Comparison of ENCODE assay signal across 8 cellular contexts in genomic region chr12:46473634-46474201, GRCh38.
A peak's percentile ranks its signal among the peaks of the same experiment; 100 is the strongest.
DNase-seq lines count a peak whose midpoint lies in the region; ATAC-seq and TF ChIP-seq lines count a peak whose summit lies in the region.

No MANE protein-coding gene starts in this region.

- peak overlapping the region; percentile 8 for H3K4me3 ChIP-seq in epithelial cell of proximal tubule (ENCODE audit: low read depth, low read length)
- no peak overlapping the region for H3K4me3 ChIP-seq in naive thymus-derived CD4-positive, alpha-beta T cell (ENCODE audit: low read length)

- CTCF ChIA-PET in naive thymus-derived CD4-positive, alpha-beta T cell (lab: Charles Lee) = no interaction called here

- no peaks in the 10 kb centered on the region for H3K36me3 ChIP-seq in naive thymus-derived CD4-positive, alpha-beta T cell (ENCODE audit: control insufficient read depth in 2 of 3, insufficient read depth in 3 of 3, low read length in 3 of 3)

- H3K9me3 ChIP-seq in naive thymus-derived CD4-positive, alpha-beta T cell (ENCODE audit: control insufficient read depth in 2 of 3, low read length in 3 of 3) = no peaks in the 10 kb centered on the region

- H3K36me3 Mint-ChIP-seq in naive thymus-derived CD4-positive, alpha-beta T cell = peaks cover 0 to 30% (median 8%) of the 10 kb centered on the region in 5 donors
- H3K36me3 Mint-ChIP-seq in glutamatergic neuron (ENCODE audit: unreplicated experiment) = no peaks in the 10 kb centered on the region

- peaks cover 15 to 50% (median 22%) of the 10 kb centered on the region in 7 donors for H3K4me1 Mint-ChIP-seq in naive thymus-derived CD4-positive, alpha-beta T cell
- H3K4me1 Mint-ChIP-seq in glutamatergic neuron (ENCODE audit: low read depth, unreplicated experiment) = peaks cover 3% of the 10 kb centered on the region

- peak; percentile 84 for ATAC-seq in GM21360 (IDR thresholded peaks at IDR 0.05; ENCODE audit: unreplicated experiment)
- ATAC-seq in naive thymus-derived CD4-positive, alpha-beta T cell = peak; percentile 76

- H3K9me3 Mint-ChIP-seq in naive thymus-derived CD4-positive, alpha-beta T cell = no peaks in the 10 kb centered on the region
- H3K9me3 Mint-ChIP-seq in glutamatergic neuron (ENCODE audit: unreplicated experiment) = no peaks in the 10 kb centered on the region

- POLR2A ChIA-PET in naive thymus-derived CD4-positive, alpha-beta T cell (lab: Charles Lee) = interaction anchor here (0.6 kb wide), 1 partner anchor 96 kb away, joined by 3 read pairs; no protein-coding TSS in a partner anchor

- H3K4me3 Mint-ChIP-seq in naive thymus-derived CD4-positive, alpha-beta T cell = peak overlapping the region in 6 of 10 donors; percentile 4 to 48 (median 25)
- no peak overlapping the region for H3K4me3 Mint-ChIP-seq in glutamatergic neuron (ENCODE audit: unreplicated experiment)

- H3K27ac ChIP-seq in naive thymus-derived CD4-positive, alpha-beta T cell (ENCODE audit: low read depth, low read length) = peak overlapping the region; percentile 11

- H3K27me3 Mint-ChIP-seq in naive thymus-derived CD4-positive, alpha-beta T cell = no peaks in the 10 kb centered on the region
- H3K27me3 Mint-ChIP-seq in glutamatergic neuron (ENCODE audit: unreplicated experiment) = no peaks in the 10 kb centered on the region

- peak overlapping the region in 3 of 9 donors; percentile 66 to 69 (median 68) for H3K27ac Mint-ChIP-seq in naive thymus-derived CD4-positive, alpha-beta T cell
- no peak overlapping the region for H3K27ac Mint-ChIP-seq in glutamatergic neuron (ENCODE audit: unreplicated experiment)

- H3K27me3 ChIP-seq in naive thymus-derived CD4-positive, alpha-beta T cell (ENCODE audit: control insufficient read depth in 2 of 2, insufficient read depth in 2 of 2, low read length in 2 of 2) = no peaks in the 10 kb centered on the region

- DNase-seq in EH (ENCODE audit: low read depth) (peak; percentile 98), HS-27A (ENCODE audit: low read depth) (peak; percentile 84), SKM-1 (lab: John Stamatoyannopoulos, UW; ENCODE audit: unreplicated experiment) (peak; percentile 39), epithelial cell of proximal tubule (ENCODE audit: low read depth) (peak; percentile 81), glutamatergic neuron (no peak), posterior cingulate gyrus (no peak)
- no peak for DNase-seq in naive thymus-derived CD4-positive, alpha-beta T cell

- intact Hi-C loops in naive thymus-derived CD4-positive, alpha-beta T cell (cut with micrococcal nuclease) = loop anchor here in 1 of 2 donors (2.0 kb wide), 1 partner anchor 47 kb away; no protein-coding TSS in a partner anchor
- intact Hi-C loops in posterior cingulate gyrus (cut with DNase I) = no loop called here

- TF ChIP-seq CTCF in epithelial cell of proximal tubule (conservative IDR thresholded peaks at IDR 0.05; ENCODE audit: low read depth, low read length) (no peak), glutamatergic neuron (IDR thresholded peaks at IDR 0.05; ENCODE audit: partially characterized antibody, unreplicated experiment) (no peak)

- H3K4me1 ChIP-seq in naive thymus-derived CD4-positive, alpha-beta T cell (ENCODE audit: control insufficient read depth in 2 of 2, insufficient read depth in 2 of 2, low read length in 2 of 2) = peaks cover 0 to 15% of the 10 kb centered on the region in 2 donors

Comparison
In these comparisons a context has a peak if more than half of its experiments do, and no peak if none do; other contexts are left out.
1. DNase-seq: peak in EH (single experiment), HS-27A (single experiment), SKM-1 (single experiment) and epithelial cell of proximal tubule (single experiment); none in naive thymus-derived CD4-positive, alpha-beta T cell (0 of 9), glutamatergic neuron (single experiment) and posterior cingulate gyrus (0 of 10).